In genomic region chr19:33241530-33242101, GRCh38 we compare ENCODE assay signal across 9 cellular contexts. TPM values are rescaled to one million over a fixed set of nuclear protein-coding genes. Genes with fewer than 3 reads are reported as not detected.
DNase-seq lines count a peak whose midpoint lies in the region; ATAC-seq, FAIRE-seq and TF ChIP-seq lines count a peak whose summit lies in the region.
"Had no signal": no experiment of that assay in that cellular context is flagged by ENCODE, and none has a peak within 500 bp of the region (broad histone marks: within the 10 kb centered on the region; RNA-seq: fewer than 3 reads in every experiment).

No MANE protein-coding gene starts in this region.

- peak; percentile 25 to 59 (median 47) for ATAC-seq in T-cell (replicated peaks in 1 of 4)
- no peak for ATAC-seq in GM18520 (IDR thresholded peaks at IDR 0.05; ENCODE audit: unreplicated experiment)

- H3K27ac Mint-ChIP-seq in T-cell, result no peak overlapping the region

- CTCF ChIA-PET in T-cell (lab: Charles Lee), result interaction anchor here (0.5 to 1.1 kb wide), 5 partner anchors 56 to 1193 kb away, joined by 3 to 6 read pairs (median 3); no protein-coding TSS in a partner anchor

- peaks cover 0 to 4% (median 0%) of the 10 kb centered on the region in 3 donors for H3K4me1 Mint-ChIP-seq in T-cell

- POLR2A ChIA-PET in T-cell (lab: Charles Lee), result no interaction called here

- peak in 2 of 3 experiments; percentile 8 to 20 for DNase-seq in NCI-H1417 (lab: John Stamatoyannopoulos, UW)
- DNase-seq in NCI-H1417 treated with DMSO at 0.1 percent for 48 hours (lab: John Stamatoyannopoulos, UW), result no peak
- DNase-seq in T-cell, result peak in 21 of 34 experiments; percentile 17 to 60 (median 26)
- peak in 1 of 2 donors; percentile 32 for DNase-seq in foreskin fibroblast
- DNase-seq in small intestine, result peak; percentile 58
- DNase-seq in inferior parietal cortex (ENCODE audit: extremely low spot score), result no peak
- DNase-seq in NCI-H1694 treated with DMSO at 0.1 percent for 48 hours (lab: John Stamatoyannopoulos, UW), result no peak

- H3K4me3 ChIP-seq in foreskin fibroblast (ENCODE audit: low read depth in 1 of 2, low read length in 2 of 2), result no peak overlapping the region
- H3K4me3 ChIP-seq in small intestine (ENCODE audit: low read depth in 1 of 2, low read length in 2 of 2), result no peak overlapping the region
- H3K4me3 ChIP-seq: BLaER1 treated with 17β-estradiol and CSF1 and Interleukin-3, amounts not matched to agents 10 nM and 100 nM had no signal

- H3K4me3 Mint-ChIP-seq in T-cell, result no peak overlapping the region

- H3K27me3 Mint-ChIP-seq in T-cell, result peaks cover 4 to 6% of the 10 kb centered on the region in 2 donors

- FAIRE-seq in small intestine (lab: Jason Lieb, UNC), result no peak

- no peak overlapping the region for H3K27ac ChIP-seq in small intestine (ENCODE audit: low read depth in 1 of 2, low read length in 1 of 2)
- H3K27ac ChIP-seq: BLaER1 treated with 17β-estradiol and CSF1 and Interleukin-3, amounts not matched to agents 10 nM and 100 nM had no signal

- H3K9me3 ChIP-seq in small intestine (ENCODE audit: control insufficient read depth, low read depth), result no peaks in the 10 kb centered on the region

- H3K9me3 Mint-ChIP-seq in T-cell, result no peaks in the 10 kb centered on the region

- H3K4me1 ChIP-seq in small intestine (ENCODE audit: control insufficient read depth in 2 of 2, insufficient read depth in 1 of 2, low read depth in 1 of 2, low read length in 1 of 2), result no peaks in the 10 kb centered on the region

- H3K27me3 ChIP-seq in small intestine (ENCODE audit: control insufficient read depth in 2 of 2, insufficient read depth in 2 of 2, low read length in 2 of 2), result no peaks in the 10 kb centered on the region
- H3K27me3 ChIP-seq: BLaER1 treated with 17β-estradiol and CSF1 and Interleukin-3, amounts not matched to agents 10 nM and 100 nM had no signal

- no peaks in the 10 kb centered on the region for H3K36me3 Mint-ChIP-seq in T-cell

- TF ChIP-seq CTCF in foreskin fibroblast (IDR thresholded peaks at IDR 0.05; ENCODE audit: low read depth, low read length), result peak; percentile 58

- no peaks in the 10 kb centered on the region for H3K36me3 ChIP-seq in small intestine (ENCODE audit: control insufficient read depth in 2 of 2, insufficient read depth in 2 of 2, low read length in 2 of 2)
- H3K36me3 ChIP-seq: BLaER1 treated with 17β-estradiol and CSF1 and Interleukin-3, amounts not matched to agents 10 nM and 100 nM had no signal

- 3 to 16% (median 6%) methylated on average over 18 to 22 of the region's 22 CpGs for WGBS in small intestine, 3 donors

RNA-seq across cellular contexts. Expression of gene SLC7A10, which starts 16.0 kb away (rescaled TPM):
- not detected for total RNA-seq in T-cell
- 1 to 10 TPM in 1 of 3 donors, not detected in 2; 1.4 TPM for polyA plus RNA-seq in small intestine

RNA-seq across cellular contexts. Expression of gene LRP3, which starts 47.5 kb away (rescaled TPM):
- under 1 TPM in 3 of 5 donors, not detected in 2; 0.13 to 0.55 (median 0.19) TPM for total RNA-seq in T-cell
- polyA plus RNA-seq in small intestine, result 10 to 100 TPM in 1 of 3 donors, 1 to 10 TPM in 2; 2.0 to 16.2 (median 3.0) TPM

Comparison
In these comparisons a context has a peak if more than half of its experiments do, and no peak if none do; other contexts are left out.
1. DNase-seq: peak in NCI-H1417 (2 of 3), T-cell (21 of 34) and small intestine (single experiment); none in NCI-H1417 treated with DMSO at 0.1 percent for 48 hours (single experiment), inferior parietal cortex (single experiment) and NCI-H1694 treated with DMSO at 0.1 percent for 48 hours (single experiment).